In the genomic region with DNA sequence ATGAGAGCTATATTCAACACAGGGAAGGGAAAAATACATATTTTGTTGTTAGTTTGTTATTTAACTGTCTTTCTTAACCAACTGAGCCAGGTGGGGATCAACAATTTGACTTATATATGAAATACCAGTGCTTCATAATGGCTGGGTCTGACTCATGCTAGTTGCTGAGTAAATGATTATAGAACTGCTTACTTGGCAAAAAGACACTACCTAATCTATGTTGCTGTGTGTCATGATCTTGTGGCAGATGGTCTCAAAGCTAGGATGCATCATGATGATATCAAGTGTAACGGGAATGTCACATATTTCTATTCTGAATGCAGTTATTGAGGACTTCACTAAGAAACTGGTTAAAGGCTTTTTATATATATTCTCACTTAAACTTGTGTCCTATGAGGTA, we compare ENCODE assay signal across 16 cellular contexts.
DNase-seq lines count a peak whose midpoint lies in the region; ATAC-seq and TF ChIP-seq lines count a peak whose summit lies in the region.
"Had no signal": no experiment of that assay in that cellular context is flagged by ENCODE, and none has a peak within 500 bp of the region (broad histone marks: within the 10 kb centered on the region; RNA-seq: fewer than 3 reads in every experiment).

No MANE protein-coding gene starts in this region.

- POLR2A ChIA-PET in AG04450 (lab: Yijun Ruan, JAX) = no interaction called here

- H3K27me3 ChIP-seq in AG04450 (ENCODE audit: control insufficient read depth, insufficient read depth, low read length) = no peaks in the 10 kb centered on the region
- H3K27me3 ChIP-seq: testis had no signal

- no peak overlapping the region for H3K27ac ChIP-seq in AG04450 (ENCODE audit: low read depth, low read length)
- H3K27ac ChIP-seq: testis, WERI-Rb-1 had no signal

- peak; percentile 10 for DNase-seq in AG04450 (ENCODE audit: low read depth, low spot score)
- DNase-seq in HS-5 (ENCODE audit: low read depth) = peak; percentile 35
- peak; percentile 14 for DNase-seq in astrocyte of the hippocampus (ENCODE audit: low read depth, low spot score)
- DNase-seq in glomerular visceral epithelial cell (ENCODE audit: extremely low spot score) = peak; percentile 85
- no peak for DNase-seq in NCI-H1105 (lab: John Stamatoyannopoulos, UW)
- no peak for DNase-seq in lower leg skin (ENCODE audit: low spot score in 2 of 2)
- DNase-seq: AML-193; DMS153; GOT3; NCI-H1417 treated with DMSO at 0.1 percent for 48 hours; nephron progenitor cell; stimulated activated CD4-positive, alpha-beta T cell treated with anti-CD3 and anti-CD28 coated beads, Interleukin-1b, Interleukin-23, amount 100 ng/mL, for 48 hours; testis; WERI-Rb-1 had no signal

- TF ChIP-seq CTCF in AG04450 (IDR thresholded peaks at IDR 0.05; ENCODE audit: low read depth, low read length) = no peak
- TF ChIP-seq CTCF in lower leg skin (IDR thresholded peaks at IDR 0.05) = no peak

- CTCF ChIA-PET in AG04450 (lab: Charles Lee) = no interaction called here

- no peak overlapping the region for H3K4me3 ChIP-seq in AG04450 (ENCODE audit: low read depth, low read length)
- H3K4me3 ChIP-seq in lower leg skin (ENCODE audit: low read depth, poor library complexity, severe bottlenecking) = no peak overlapping the region
- H3K4me3 ChIP-seq: testis had no signal

- ATAC-seq in HG03097 (IDR thresholded peaks at IDR 0.05; ENCODE audit: low FRiP score, unreplicated experiment) (no peak), GM18907 (IDR thresholded peaks at IDR 0.05; ENCODE audit: unreplicated experiment) (no peak)

- TF ChIP-seq POLR2A in lower leg skin (IDR thresholded peaks at IDR 0.05) = no peak

- 74 to 76% methylated on average over 1 of the region's 1 CpG for WGBS in lower leg skin, 2 donors

- no peaks in the 10 kb centered on the region for H3K9me3 ChIP-seq in AG04450 (ENCODE audit: control insufficient read depth, insufficient read depth, low read length)
- H3K9me3 ChIP-seq: testis had no signal

- intact Hi-C loops in lower leg skin (cut with DNase I; ENCODE audit: low total_unique reads) = no loop called here

Comparison
In these comparisons a context has a peak if more than half of its experiments do, and no peak if none do; other contexts are left out.
1. DNase-seq: peak in AG04450 (single experiment), HS-5 (single experiment), astrocyte of the hippocampus (single experiment) and glomerular visceral epithelial cell (single experiment); none in NCI-H1105 (single experiment) and lower leg skin (0 of 2).